In genomic region chr20:23244207-23244915, GRCh38 we compare ENCODE assay signal across 13 cellular contexts.
A peak's percentile ranks its signal among the peaks of the same experiment; 100 is the strongest.
DNase-seq lines count a peak whose midpoint lies in the region; ATAC-seq and TF ChIP-seq lines count a peak whose summit lies in the region.
"Had no signal": no experiment of that assay in that cellular context is flagged by ENCODE, and none has a peak within 500 bp of the region (broad histone marks: within the 10 kb centered on the region; RNA-seq: fewer than 3 reads in every experiment).

No MANE protein-coding gene starts in this region.

- H3K27ac ChIP-seq in SJSA1 (peak overlapping the region; percentile 60), gastroesophageal sphincter (peak overlapping the region in 2 of 4 donors; percentile 52 to 54), gastrocnemius medialis (peak overlapping the region in 2 of 4 donors; percentile 8 to 34)
- H3K27ac ChIP-seq: RWPE1 had no signal

- no peaks in the 10 kb centered on the region for H3K9me3 ChIP-seq in SJSA1 (replicated peaks)
- H3K9me3 ChIP-seq in gastroesophageal sphincter, result peaks cover 0 to 9% (median 0%) of the 10 kb centered on the region in 3 donors
- no peaks in the 10 kb centered on the region for H3K9me3 ChIP-seq in gastrocnemius medialis

- no peaks in the 10 kb centered on the region for H3K36me3 ChIP-seq in SJSA1
- no peaks in the 10 kb centered on the region for H3K36me3 ChIP-seq in gastroesophageal sphincter
- no peaks in the 10 kb centered on the region for H3K36me3 ChIP-seq in gastrocnemius medialis

- intact Hi-C loops in gastrocnemius medialis (cut with DNase I; ENCODE audit: low total_unique reads), result loop anchor here (10.0 kb wide), 1 partner anchor 100 kb away; no protein-coding TSS in a partner anchor

- H3K27me3 ChIP-seq in SJSA1 (replicated peaks) (no peaks in the 10 kb centered on the region), gastroesophageal sphincter (peaks cover 6% of the 10 kb centered on the region), gastrocnemius medialis (no peaks in the 10 kb centered on the region)

- H3K4me3 ChIP-seq in SJSA1, result no peak overlapping the region
- H3K4me3 ChIP-seq in gastroesophageal sphincter, result no peak overlapping the region
- H3K4me3 ChIP-seq in gastrocnemius medialis, result no peak overlapping the region

- TF ChIP-seq POLR2A in gastroesophageal sphincter (IDR thresholded peaks at IDR 0.05), result no peak
- TF ChIP-seq POLR2A in gastrocnemius medialis (IDR thresholded peaks at IDR 0.05), result no peak

- H3K4me1 ChIP-seq in SJSA1 (replicated peaks), result peaks cover 34% of the 10 kb centered on the region
- peaks cover 0 to 24% (median 20%) of the 10 kb centered on the region in 3 donors for H3K4me1 ChIP-seq in gastroesophageal sphincter
- peaks cover 0 to 5% of the 10 kb centered on the region in 2 donors for H3K4me1 ChIP-seq in gastrocnemius medialis

- TF ChIP-seq EP300 in gastroesophageal sphincter (IDR thresholded peaks at IDR 0.05), result no peak

- ATAC-seq in gastroesophageal sphincter (peak; percentile 66), gastrocnemius medialis (peak; percentile 42 to 49)
- ATAC-seq: activated naive CD4-positive, alpha-beta T cell treated with anti-CD3 and anti-CD28 coated beads, Interleukin-2, amount 50 U/mL, for 72 hours had no signal

- DNase-seq in AG08396 (ENCODE audit: low spot score), result peak; percentile 40
- DNase-seq in SJSA1 (ENCODE audit: low read depth in 1 of 2, low spot score in 2 of 2), result peak; percentile 56 to 58
- DNase-seq in gastrocnemius medialis, result peak in 1 of 2 donors; percentile 31
- no peak for DNase-seq in activated gamma-delta T cell (lab: John Stamatoyannopoulos, UW)
- no peak for DNase-seq in GOT3 (lab: John Stamatoyannopoulos, UW)
- no peak for DNase-seq in midbrain (lab: John Stamatoyannopoulos, UW)
- DNase-seq in DMS 273 treated with DMSO at 0.1 percent for 48 hours (lab: John Stamatoyannopoulos, UW), result no peak
- DNase-seq: activated B cell treated with CpG ODN at 0.5 μM for 24 hours, AML-193, H7 had no signal

- TF ChIP-seq CTCF in gastroesophageal sphincter (IDR thresholded peaks at IDR 0.05) (no peak), gastrocnemius medialis (IDR thresholded peaks at IDR 0.05 in 4 of 5, conservative IDR thresholded peaks at IDR 0.05 in 1 of 5) (no peak)

- WGBS in gastroesophageal sphincter (ENCODE audit: low coverage in 1 of 2), 2 donors, result 76 to 82% methylated on average over 4 to 5 of the region's 27 CpGs

- in situ Hi-C loops in gastrocnemius medialis (cut with MboI; ENCODE audit: low sequenced_read_pairs in 4 of 4), result loop anchor here in 2 of 4 donors (25.0 kb wide), 1 partner anchor 557 kb away; no protein-coding TSS in a partner anchor

Comparison
In these comparisons a context has a peak if more than half of its experiments do, and no peak if none do; other contexts are left out.
1. DNase-seq: peak in AG08396 (single experiment) and SJSA1 (2 of 2); none in activated gamma-delta T cell (single experiment), GOT3 (single experiment), midbrain (single experiment) and DMS 273 treated with DMSO at 0.1 percent for 48 hours (single experiment).